15 cellular contexts compared by ENCODE assay signal in the genomic region with DNA sequence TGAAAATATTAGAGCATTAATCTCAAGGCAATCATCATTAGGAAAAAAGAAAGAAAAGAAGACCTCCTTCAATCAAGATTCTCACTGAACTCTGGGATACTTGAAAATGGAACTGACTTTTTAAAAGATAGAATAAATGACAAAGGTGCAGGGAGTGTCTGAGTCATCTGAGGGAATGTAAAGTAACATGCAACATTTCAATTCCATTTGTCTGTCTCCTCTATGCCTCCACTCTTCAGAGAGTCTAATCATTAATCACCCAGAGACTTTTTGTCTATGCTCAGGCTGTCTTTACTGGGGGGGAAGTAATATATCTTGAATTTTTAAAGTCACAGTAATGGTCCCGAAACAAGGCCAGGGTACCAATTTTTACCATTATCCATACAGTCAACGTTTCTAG. TPM values are rescaled to one million over a fixed set of nuclear protein-coding genes. Genes with fewer than 3 reads are reported as not detected.
DNase-seq lines count a peak whose midpoint lies in the region; ATAC-seq, FAIRE-seq and TF ChIP-seq lines count a peak whose summit lies in the region.
"Had no signal": no experiment of that assay in that cellular context is flagged by ENCODE, and none has a peak within 500 bp of the region (broad histone marks: within the 10 kb centered on the region; RNA-seq: fewer than 3 reads in every experiment).

No MANE protein-coding gene starts in this region.

- no peaks in the 10 kb centered on the region for H4K20me1 ChIP-seq in PC-3 (ENCODE audit: low read length)
- no peaks in the 10 kb centered on the region for H4K20me1 ChIP-seq in SK-N-SH (ENCODE audit: insufficient read depth)
- H4K20me1 ChIP-seq: BLaER1 had no signal

- no TSS peak for BruUV-seq in PC-3 (replicated peaks; lab: Mats Ljungman, UMichigan)

- H3K4me1 ChIP-seq in PC-3 (ENCODE audit: insufficient read depth, low read length) (no peaks in the 10 kb centered on the region), SK-N-SH (ENCODE audit: control insufficient read depth in 1 of 2, insufficient read depth in 2 of 2, low read depth in 1 of 2, low read length in 1 of 2) (no peaks in the 10 kb centered on the region; a peak in 1 of 4 replicates)
- H3K4me1 ChIP-seq: BLaER1 had no signal

- intact Hi-C loops in PC-3 (cut with micrococcal nuclease) = no loop called here

- no peaks in the 10 kb centered on the region for H3K27me3 ChIP-seq in PC-3 (ENCODE audit: low read length)
- H3K27me3 ChIP-seq in bronchial epithelial cell (ENCODE audit: control insufficient read depth, insufficient read depth, low read length) = no peaks in the 10 kb centered on the region
- no peaks in the 10 kb centered on the region; the same call in 1 of the 2 replicates for H3K27me3 ChIP-seq in SK-N-SH (ENCODE audit: insufficient read depth)
- H3K27me3 ChIP-seq: BLaER1 had no signal

- no peaks in the 10 kb centered on the region for H3K9me3 ChIP-seq in PC-3 (ENCODE audit: low read length)
- no peaks in the 10 kb centered on the region for H3K9me3 ChIP-seq in SK-N-SH
- H3K9me3 ChIP-seq: BLaER1 had no signal

- no peak for TF ChIP-seq CTCF in PC-3 (conservative IDR thresholded peaks at IDR 0.05; ENCODE audit: low read depth, low read length)
- TF ChIP-seq CTCF in bronchial epithelial cell (IDR thresholded peaks at IDR 0.05; ENCODE audit: insufficient read depth, low read length, severe bottlenecking) = no peak
- TF ChIP-seq CTCF in SK-N-SH (IDR thresholded peaks at IDR 0.05) = no peak
- TF ChIP-seq CTCF in foreskin fibroblast (IDR thresholded peaks at IDR 0.05; ENCODE audit: low read depth, low read length) = no peak

- H3K4me3 ChIP-seq in PC-3 (ENCODE audit: low read length) (no peak overlapping the region), bronchial epithelial cell (ENCODE audit: low read depth, low read length) (no peak overlapping the region), SK-N-SH (ENCODE audit: low read depth in 2 of 2, low read length in 1 of 2) (no peak overlapping the region), foreskin fibroblast (ENCODE audit: low read depth in 1 of 2, low read length in 2 of 2) (no peak overlapping the region)
- H3K4me3 ChIP-seq: BLaER1 had no signal

- H2AFZ ChIP-seq in PC-3 (ENCODE audit: low read length) = no peak overlapping the region
- H2AFZ ChIP-seq in SK-N-SH (ENCODE audit: low read depth) = no peak overlapping the region

- H3F3A ChIP-seq in PC-3 (ENCODE audit: low read length, unreplicated experiment) (no peaks in the 10 kb centered on the region), SK-N-SH (replicated peaks; ENCODE audit: insufficient read depth) (no peaks in the 10 kb centered on the region)

- no peak for TF ChIP-seq EP300 in SK-N-SH (IDR thresholded peaks at IDR 0.05; ENCODE audit: borderline replicate concordance in 1 of 2, low read depth in 1 of 2, low read length in 1 of 2)

- no peak for TF ChIP-seq RAD21 in SK-N-SH (IDR thresholded peaks at IDR 0.05; ENCODE audit: low read length)

- no peak for FAIRE-seq in bronchial epithelial cell (lab: Jason Lieb, UNC)
- FAIRE-seq: H1 had no signal

- CTCF ChIA-PET in PC-3 (lab: Charles Lee) = no interaction called here
- CTCF ChIA-PET in SK-N-SH (lab: Yijun Ruan, JAX) = no interaction called here

- H3K27ac ChIP-seq in PC-3 (ENCODE audit: low read length) = no peak overlapping the region
- no peak overlapping the region for H3K27ac ChIP-seq in SK-N-SH (ENCODE audit: low read depth in 2 of 2, low read length in 1 of 2)
- H3K27ac ChIP-seq: BLaER1 had no signal

- DNase-seq in ELR (ENCODE audit: low read depth) = peak; percentile 27
- peak; percentile 8 for DNase-seq in PC-3
- DNase-seq in bronchial epithelial cell (ENCODE audit: low read depth) = peak; percentile 38
- peak; percentile 25 for DNase-seq in renal cortical epithelial cell (ENCODE audit: low read depth)
- DNase-seq in SK-N-SH = no peak
- no peak for DNase-seq in foreskin fibroblast
- DNase-seq: 8988T; CD4-positive, alpha-beta memory T cell; DMS153; DMS79; GF-D8; H9 had no signal

- ATAC-seq in PC-3 (no peak), HG03139 (IDR thresholded peaks at IDR 0.05; ENCODE audit: unreplicated experiment) (no peak)

- H3K9ac ChIP-seq in PC-3 (ENCODE audit: low read length) (no peak overlapping the region), SK-N-SH (no peak overlapping the region)
- H3K9ac ChIP-seq: BLaER1 had no signal

- WGBS in SK-N-SH (ENCODE audit: low lambda C conversion rate) = 57% methylated on average over 2 of the region's 2 CpGs

- H3K4me2 ChIP-seq in PC-3 (ENCODE audit: low read length) (no peak overlapping the region), SK-N-SH (no peak overlapping the region)
- H3K4me2 ChIP-seq: BLaER1 had no signal

- H3K79me2 ChIP-seq in PC-3 (ENCODE audit: low read length) = no peaks in the 10 kb centered on the region
- no peaks in the 10 kb centered on the region for H3K79me2 ChIP-seq in SK-N-SH (ENCODE audit: insufficient read depth)

- H3K9me2 ChIP-seq in PC-3 (replicated peaks; ENCODE audit: low read length) (no peaks in the 10 kb centered on the region), SK-N-SH (no peaks in the 10 kb centered on the region)

- POLR2A ChIA-PET in PC-3 (lab: Charles Lee; ENCODE audit: unreplicated experiment) (no interaction called here), SK-N-SH (lab: Yijun Ruan, JAX) (no interaction called here)

- H3K36me3 ChIP-seq in PC-3 (ENCODE audit: low read depth, low read length) (no peaks in the 10 kb centered on the region), bronchial epithelial cell (ENCODE audit: control insufficient read depth, insufficient read depth, low read length) (no peaks in the 10 kb centered on the region), SK-N-SH (replicated peaks in 1 of 2; ENCODE audit: control insufficient read depth in 1 of 2, insufficient read depth in 2 of 2, low read length in 1 of 2) (no peaks in the 10 kb centered on the region)
- H3K36me3 ChIP-seq: BLaER1 had no signal

TF ChIP-seq in SK-N-SH, 30 proteins besides CTCF, POLR2A, EP300 and RAD21 (continues in another document):
- TF ChIP-seq SMC3 (IDR thresholded peaks at IDR 0.05; ENCODE audit: low read depth, low read length) (no peak), TAF1 (IDR thresholded peaks at IDR 0.05; ENCODE audit: borderline replicate concordance, low read depth, low read length) (no peak), REST (IDR thresholded peaks at IDR 0.05; ENCODE audit: low read depth, low read length) (no peak), MEF2A (IDR thresholded peaks at IDR 0.05; ENCODE audit: borderline replicate concordance, low read depth) (no peak), POLR2AphosphoS5 (IDR thresholded peaks at IDR 0.05; ENCODE audit: low read depth, low read length) (no peak), RCOR1 (IDR thresholded peaks at IDR 0.05; ENCODE audit: low read length) (no peak), EZH2phosphoT487 (IDR thresholded peaks at IDR 0.05; ENCODE audit: borderline replicate concordance, low read depth) (no peak), USF2 (IDR thresholded peaks at IDR 0.05; ENCODE audit: borderline replicate concordance, low read depth, low read length) (no peak), SIN3A (IDR thresholded peaks at IDR 0.05; ENCODE audit: borderline replicate concordance, low read depth, low read length) (no peak), FOSL2 (IDR thresholded peaks at IDR 0.05; ENCODE audit: borderline replicate concordance, low read depth) (no peak), TEAD4 (IDR thresholded peaks at IDR 0.05; ENCODE audit: borderline replicate concordance, insufficient read depth) (no peak), RXRA (IDR thresholded peaks at IDR 0.05; ENCODE audit: borderline replicate concordance, low read depth) (no peak)
- TF ChIP-seq, protein P1, sequence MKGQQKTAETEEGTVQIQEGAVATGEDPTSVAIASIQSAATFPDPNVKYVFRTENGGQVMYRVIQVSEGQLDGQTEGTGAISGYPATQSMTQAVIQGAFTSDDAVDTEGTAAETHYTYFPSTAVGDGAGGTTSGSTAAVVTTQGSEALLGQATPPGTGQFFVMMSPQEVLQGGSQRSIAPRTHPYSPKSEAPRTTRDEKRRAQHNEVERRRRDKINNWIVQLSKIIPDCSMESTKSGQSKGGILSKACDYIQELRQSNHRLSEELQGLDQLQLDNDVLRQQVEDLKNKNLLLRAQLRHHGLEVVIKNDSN (IDR thresholded peaks at IDR 0.05; ENCODE audit: borderline replicate concordance, low read depth) = no peak

RNA-seq across cellular contexts. Expression of gene PACRGL, which starts 55.0 kb away (rescaled TPM):
- total RNA-seq in PC-3 (2014; rRNA removed) (20.0 and 25.9 TPM in 2 replicates), bronchial epithelial cell (24.6 and 25.0 TPM in 2 replicates), renal cortical epithelial cell (35.4 and 38.6 TPM in 2 replicates)
- 11.8 and 15.0 TPM in 2 replicates for polyA plus RNA-seq in SK-N-SH (2012; rRNA removed)
- polyA plus RNA-seq in SK-N-SH (2012; cell fraction: cytosol; rRNA removed) = 14.9 and 15.3 TPM in 2 replicates
- 10.1 and 18.2 TPM in 2 replicates for polyA plus RNA-seq in SK-N-SH (2012; cell fraction: nucleus; rRNA removed)

Comparison
In these comparisons a context has a peak if more than half of its experiments do, and no peak if none do; other contexts are left out.
1. DNase-seq: peak in ELR (single experiment), PC-3 (single experiment), bronchial epithelial cell (single experiment) and renal cortical epithelial cell (single experiment); none in SK-N-SH (single experiment) and foreskin fibroblast (0 of 2).